In the genomic region with DNA sequence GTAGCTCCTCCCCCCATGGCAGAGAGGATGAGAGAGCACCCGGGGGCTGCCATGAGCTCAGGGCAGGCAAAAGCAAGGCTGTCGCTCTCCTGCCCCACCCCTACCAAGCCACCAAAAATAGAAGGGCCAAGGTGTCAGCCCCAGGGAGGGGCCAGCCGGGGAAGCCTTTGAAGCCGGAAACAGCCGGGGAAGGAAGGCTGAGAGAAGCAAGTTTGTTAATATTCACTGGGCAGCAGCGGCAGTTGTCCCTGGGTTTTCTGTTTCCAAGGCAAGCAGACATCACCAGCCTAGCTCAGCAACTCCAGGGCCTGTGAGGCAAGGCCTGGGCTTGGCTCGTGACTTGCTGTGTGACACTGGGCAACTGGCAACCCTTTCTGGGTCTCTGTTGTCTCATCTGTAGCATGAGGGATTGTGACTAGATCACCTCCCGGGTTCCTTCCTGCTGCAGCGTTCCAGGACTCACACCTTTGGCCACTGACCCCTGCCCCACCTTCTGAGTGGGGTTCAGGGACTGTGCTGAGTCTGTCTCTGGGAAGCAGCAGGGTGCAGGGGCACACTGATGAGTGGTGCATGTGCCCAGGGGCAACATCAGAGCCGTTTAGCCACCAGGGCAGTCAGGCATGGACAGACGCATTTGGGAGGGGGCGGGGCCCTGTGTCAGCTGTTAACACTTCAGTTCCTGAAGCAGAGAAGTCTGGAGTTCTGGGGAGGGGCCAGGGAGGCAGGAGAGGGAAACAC, we compare ENCODE assay signal across 9 cellular contexts. TPM values are rescaled to one million over a fixed set of nuclear protein-coding genes. Genes with fewer than 3 reads are reported as not detected.
DNase-seq lines count a peak whose midpoint lies in the region; ATAC-seq, FAIRE-seq and TF ChIP-seq lines count a peak whose summit lies in the region.
"Had no signal": no experiment of that assay in that cellular context is flagged by ENCODE, and none has a peak within 500 bp of the region (broad histone marks: within the 10 kb centered on the region; RNA-seq: fewer than 3 reads in every experiment).

No MANE protein-coding gene starts in this region.

- peaks cover 23% of the 10 kb centered on the region for H3K4me1 Mint-ChIP-seq in activated naive CD8-positive, alpha-beta T cell (ENCODE audit: low read depth)

- no peak overlapping the region for H2AFZ ChIP-seq in HepG2 (ENCODE audit: low read length)

- TF ChIP-seq EP300 in HepG2 (IDR thresholded peaks at IDR 0.05; ENCODE audit: low read depth in 2 of 2, low read length in 2 of 2): no peak
- TF ChIP-seq EP300 in HepG2 (CRISPR knock-in tag; IDR thresholded peaks at IDR 0.05; ENCODE audit: borderline replicate concordance): no peak

- no peaks in the 10 kb centered on the region for H3K9me3 Mint-ChIP-seq in activated naive CD8-positive, alpha-beta T cell (ENCODE audit: low read depth)

- H3K4me3 ChIP-seq in HepG2 (replicated peaks in 1 of 3; ENCODE audit: insufficient read depth in 1 of 3, low read depth in 2 of 3, low read length in 3 of 3): no peak overlapping the region; a peak in 1 of 6 replicates

- TF ChIP-seq RAD21 in HepG2 (CRISPR knock-in tag; IDR thresholded peaks at IDR 0.05): no peak

- H3K27me3 Mint-ChIP-seq in activated naive CD8-positive, alpha-beta T cell: no peaks in the 10 kb centered on the region

- no peak for FAIRE-seq in HepG2 (lab: Jason Lieb, UNC)
- FAIRE-seq: A204.1 had no signal

- no peaks in the 10 kb centered on the region for H3K79me2 ChIP-seq in HepG2 (ENCODE audit: insufficient read depth, low read length)

- peak; percentile 3 for DNase-seq in DMS153 treated with DMSO at 0.1 percent for 48 hours (lab: John Stamatoyannopoulos, UW; ENCODE audit: unreplicated experiment)
- DNase-seq in DMS153 (lab: John Stamatoyannopoulos, UW): no peak
- peak; percentile 89 for DNase-seq in RPMI8226
- DNase-seq in HepG2 (ENCODE audit: low spot score): no peak
- peak; percentile 39 for DNase-seq in stimulated activated CD8-positive, alpha-beta memory T cell treated with anti-CD3 and anti-CD28 coated beads, Interleukin-12 subunit alpha, Interleukin-12 subunit beta, amount 100 ng/mL, for 4 hours (ENCODE audit: low read depth)

- CTCF ChIA-PET in HepG2 (lab: Yijun Ruan, JAX; ENCODE audit: low intra/inter-chr PET ratio, low total read pairs): no interaction called here

- H3K36me3 Mint-ChIP-seq in activated naive CD8-positive, alpha-beta T cell: no peaks in the 10 kb centered on the region

- no peaks in the 10 kb centered on the region for H3K4me1 ChIP-seq in HepG2 (ENCODE audit: insufficient read depth, low read length)

- TF ChIP-seq POLR2A in HepG2 (IDR thresholded peaks at IDR 0.05; ENCODE audit: insufficient read depth in 1 of 2, low read depth in 2 of 2, low read length in 2 of 2): no peak

- in situ Hi-C loops in HepG2 (cut with HindIII; ENCODE audit: extremely low pct_ligation_motif_present, low pct_unique_long_range_greater_than_20kb): no loop called here

- no peak overlapping the region for H3K9ac ChIP-seq in HepG2 (ENCODE audit: insufficient read depth, low read depth, low read length)

- WGBS in HepG2 (ENCODE audit: low lambda C conversion rate): 6% methylated on average over 7 of the region's 12 CpGs

- H3K27ac Mint-ChIP-seq in activated naive CD8-positive, alpha-beta T cell: peak overlapping the region; percentile 80

- no peak overlapping the region for H3K4me2 ChIP-seq in HepG2 (ENCODE audit: low read depth, low read length)

- intact Hi-C loops in HepG2 (cut with micrococcal nuclease; ENCODE audit: unreplicated experiment): no loop called here

- H4K20me1 ChIP-seq in HepG2 (ENCODE audit: insufficient read depth, low read length): no peaks in the 10 kb centered on the region

- ATAC-seq in HG02943 (IDR thresholded peaks at IDR 0.05; ENCODE audit: low read depth, unreplicated experiment) (peak; percentile 69), HepG2 (peak; percentile 19; the same call in 2 of the 3 replicates), GM19328 (IDR thresholded peaks at IDR 0.05; ENCODE audit: unreplicated experiment) (no peak)

- H3K9me3 ChIP-seq in HepG2 (ENCODE audit: low read length): no peaks in the 10 kb centered on the region

- no TSS peak for BruUV-seq in HepG2 (replicated peaks; lab: Mats Ljungman, UMichigan)

- H3K4me3 Mint-ChIP-seq in activated naive CD8-positive, alpha-beta T cell: peak overlapping the region; percentile 66

- POLR2A ChIA-PET in HepG2 (lab: Yijun Ruan, JAX): no interaction called here

- no peak overlapping the region for H3K27ac ChIP-seq in HepG2 (ENCODE audit: extremely low read length, insufficient read depth, low read length)

- no peak for TF ChIP-seq CTCF in HepG2 (CRISPR knock-in tag; IDR thresholded peaks at IDR 0.05)

- H3K27me3 ChIP-seq in HepG2 (ENCODE audit: control insufficient read depth in 1 of 2, insufficient read depth in 2 of 2, low read length in 2 of 2): peaks cover 4 to 46% of the 10 kb centered on the region in 2 experiments

- H3K36me3 ChIP-seq in HepG2 (replicated peaks in 1 of 2; ENCODE audit: control insufficient read depth in 1 of 2, insufficient read depth in 2 of 2, low read length in 2 of 2): no peaks in the 10 kb centered on the region

TF ChIP-seq in HepG2, 621 proteins besides CTCF, POLR2A, EP300 and RAD21:
- TF ChIP-seq RFX5 (IDR thresholded peaks at IDR 0.05; ENCODE audit: low read depth, low read length) (no peak), ZNF652 (CRISPR knock-in tag; IDR thresholded peaks at IDR 0.05; ENCODE audit: borderline replicate concordance, low read depth) (0 out of 2 replicates have a peak, but pooled peaks have one; percentile 18), HIVEP1 (CRISPR knock-in tag; IDR thresholded peaks at IDR 0.05) (no peak), KDM5B (CRISPR knock-in tag; IDR thresholded peaks at IDR 0.05; ENCODE audit: borderline replicate concordance) (0 out of 2 replicates have a peak, but pooled peaks have one; percentile 26), ZNF768 (CRISPR knock-in tag; IDR thresholded peaks at IDR 0.05) (peak; percentile 90)

RNA-seq across cellular contexts. Expression of a gene that starts 24.3 kb away (rescaled TPM):
- not detected in 2 replicates for total RNA-seq in HepG2 (2016; rRNA removed; fragmentation: Illumina TruSeq; extraction: Trizol)
- total RNA-seq in HepG2 (2016; cell fraction: cytosol; rRNA removed; fragmentation: Illumina TruSeq; extraction: Trizol; ENCODE audit: low read depth): not detected in 2 replicates
- not detected in 2 replicates for total RNA-seq in HepG2 (2016; cell fraction: insoluble cytoplasmic fraction; rRNA removed; fragmentation: Illumina TruSeq; extraction: Trizol)
- total RNA-seq in HepG2 (2016; cell fraction: membrane; rRNA removed; fragmentation: Illumina TruSeq; extraction: Trizol): not detected in 2 replicates
- not detected in 2 replicates for total RNA-seq in HepG2 (2016; cell fraction: nucleus; rRNA removed; fragmentation: Illumina TruSeq; extraction: Trizol)
- 0.04 and 0.10 TPM in 2 replicates for polyA plus RNA-seq in HepG2 (2011; rRNA removed)
- polyA plus RNA-seq in HepG2 (2011; cell fraction: cytosol; rRNA removed): 0.03 TPM in 1 of 2 replicates, not detected in the other
- polyA plus RNA-seq in HepG2 (2011; cell fraction: nucleus; rRNA removed): 0.21 and 0.29 TPM in 2 replicates
- polyA plus RNA-seq in HepG2 (2012): 0.12 TPM in 1 of 2 replicates, not detected in the other
- not detected in 2 replicates for polyA plus RNA-seq in HepG2 (2016; cell fraction: cytosol; fragmentation: Illumina TruSeq; extraction: Trizol; ENCODE audit: low read depth)
- not detected in 2 replicates for polyA plus RNA-seq in HepG2 (2016; cell fraction: insoluble cytoplasmic fraction; fragmentation: Illumina TruSeq; extraction: Trizol; ENCODE audit: low read depth)
- not detected in 2 replicates for polyA plus RNA-seq in HepG2 (2016; cell fraction: membrane; fragmentation: Illumina TruSeq; extraction: Trizol; ENCODE audit: low read depth)
- not detected in 2 replicates for polyA plus RNA-seq in HepG2 (2016; cell fraction: nucleus; fragmentation: Illumina TruSeq; extraction: Trizol; ENCODE audit: insufficient read depth, low read depth)
- polyA minus RNA-seq in HepG2 (2011; rRNA and poly(A)+ RNA removed; ENCODE audit: low replicate concordance): not detected in 2 replicates
- polyA minus RNA-seq in HepG2 (2011; cell fraction: cytosol; rRNA and poly(A)+ RNA removed): not detected in 2 replicates
- polyA minus RNA-seq in HepG2 (2011; cell fraction: nucleus; rRNA and poly(A)+ RNA removed): not detected in 2 replicates

RNA-seq across cellular contexts. Expression of a gene that starts 53.4 kb away (rescaled TPM):
- not detected in 2 replicates for total RNA-seq in HepG2 (2016; rRNA removed; fragmentation: Illumina TruSeq; extraction: Trizol)
- total RNA-seq in HepG2 (2016; cell fraction: cytosol; rRNA removed; fragmentation: Illumina TruSeq; extraction: Trizol; ENCODE audit: low read depth): not detected in 2 replicates
- not detected in 2 replicates for total RNA-seq in HepG2 (2016; cell fraction: insoluble cytoplasmic fraction; rRNA removed; fragmentation: Illumina TruSeq; extraction: Trizol)
- total RNA-seq in HepG2 (2016; cell fraction: membrane; rRNA removed; fragmentation: Illumina TruSeq; extraction: Trizol): not detected in 2 replicates
- not detected in 2 replicates for total RNA-seq in HepG2 (2016; cell fraction: nucleus; rRNA removed; fragmentation: Illumina TruSeq; extraction: Trizol)
- not detected in 2 replicates for polyA plus RNA-seq in HepG2 (2011; rRNA removed)
- not detected in 2 replicates for polyA plus RNA-seq in HepG2 (2011; cell fraction: cytosol; rRNA removed)
- not detected in 2 replicates for polyA plus RNA-seq in HepG2 (2011; cell fraction: nucleus; rRNA removed)
- not detected in 2 replicates for polyA plus RNA-seq in HepG2 (2012)
- not detected in 2 replicates for polyA plus RNA-seq in HepG2 (2016; cell fraction: cytosol; fragmentation: Illumina TruSeq; extraction: Trizol; ENCODE audit: low read depth)
- polyA plus RNA-seq in HepG2 (2016; cell fraction: insoluble cytoplasmic fraction; fragmentation: Illumina TruSeq; extraction: Trizol; ENCODE audit: low read depth): not detected in 2 replicates
- polyA plus RNA-seq in HepG2 (2016; cell fraction: membrane; fragmentation: Illumina TruSeq; extraction: Trizol; ENCODE audit: low read depth): not detected in 2 replicates
- polyA plus RNA-seq in HepG2 (2016; cell fraction: nucleus; fragmentation: Illumina TruSeq; extraction: Trizol; ENCODE audit: insufficient read depth, low read depth): not detected in 2 replicates
- polyA minus RNA-seq in HepG2 (2011; rRNA and poly(A)+ RNA removed; ENCODE audit: low replicate concordance): not detected in 2 replicates
- polyA minus RNA-seq in HepG2 (2011; cell fraction: cytosol; rRNA and poly(A)+ RNA removed): not detected in 2 replicates
- polyA minus RNA-seq in HepG2 (2011; cell fraction: nucleus; rRNA and poly(A)+ RNA removed): not detected in 2 replicates

Comparison
In these comparisons a context has a peak if more than half of its experiments do, and no peak if none do; other contexts are left out.
1. DNase-seq: peak in DMS153 treated with DMSO at 0.1 percent for 48 hours (single experiment), RPMI8226 (single experiment) and stimulated activated CD8-positive, alpha-beta memory T cell treated with anti-CD3 and anti-CD28 coated beads, Interleukin-12 subunit alpha, Interleukin-12 subunit beta, amount 100 ng/mL, for 4 hours (single experiment); none in DMS153 (single experiment) and HepG2 (single experiment).